In genomic region chr1:169060906-169061683, GRCh38 we compare ENCODE assay signal across 14 cellular contexts. TPM values are rescaled to one million over a fixed set of nuclear protein-coding genes. Genes with fewer than 3 reads are reported as not detected.
DNase-seq lines count a peak whose midpoint lies in the region; ATAC-seq and TF ChIP-seq lines count a peak whose summit lies in the region.
"Had no signal": no experiment of that assay in that cellular context is flagged by ENCODE, and none has a peak within 500 bp of the region (broad histone marks: within the 10 kb centered on the region; RNA-seq: fewer than 3 reads in every experiment).

No MANE protein-coding gene starts in this region.

- no peak overlapping the region for H3K4me3 Mint-ChIP-seq in stimulated activated naive CD8-positive, alpha-beta T cell treated with anti-CD3 and anti-CD28 coated beads, Interleukin-15, amount 100 ng/mL, for 72 hours
- H3K4me3 Mint-ChIP-seq: CD4-positive, CD25-positive, alpha-beta regulatory T cell; naive B cell had no signal

- H3K27ac Mint-ChIP-seq in stimulated activated naive CD8-positive, alpha-beta T cell treated with anti-CD3 and anti-CD28 coated beads, Interleukin-15, amount 100 ng/mL, for 72 hours, result no peak overlapping the region
- H3K27ac Mint-ChIP-seq: CD4-positive, CD25-positive, alpha-beta regulatory T cell; naive B cell had no signal

- H3K9me3 Mint-ChIP-seq in stimulated activated naive CD8-positive, alpha-beta T cell treated with anti-CD3 and anti-CD28 coated beads, Interleukin-15, amount 100 ng/mL, for 72 hours, result peaks cover 5 to 13% of the 10 kb centered on the region in 2 donors

- TF ChIP-seq CTCF in mucosa of descending colon (IDR thresholded peaks at IDR 0.05), result no peak

- no peak overlapping the region for H3K4me3 ChIP-seq in mucosa of descending colon

- intact Hi-C loops in mucosa of descending colon (cut with DNase I, micrococcal nuclease), result no loop called here

- H3K9me3 ChIP-seq in mucosa of descending colon, result no peaks in the 10 kb centered on the region

- peaks cover 6% of the 10 kb centered on the region for H3K4me1 ChIP-seq in mucosa of descending colon (ENCODE audit: low read depth)

- no peaks in the 10 kb centered on the region for H3K36me3 ChIP-seq in mucosa of descending colon (ENCODE audit: low read depth)

- ATAC-seq in mucosa of descending colon, result peak; percentile 52
- ATAC-seq in GM21447 (IDR thresholded peaks at IDR 0.05; ENCODE audit: unreplicated experiment), result no peak
- no peak for ATAC-seq in HG02571 (IDR thresholded peaks at IDR 0.05; ENCODE audit: unreplicated experiment)
- no peak for ATAC-seq in stimulated activated naive CD8-positive, alpha-beta T cell treated with anti-CD3 and anti-CD28 coated beads, Interleukin-15, amount 100 ng/mL, for 72 hours
- no peak for ATAC-seq in HG03457 (IDR thresholded peaks at IDR 0.05; ENCODE audit: unreplicated experiment)

- no peaks in the 10 kb centered on the region for H3K4me1 Mint-ChIP-seq in stimulated activated naive CD8-positive, alpha-beta T cell treated with anti-CD3 and anti-CD28 coated beads, Interleukin-15, amount 100 ng/mL, for 72 hours
- H3K4me1 Mint-ChIP-seq: naive B cell had no signal

- peak; percentile 16 for DNase-seq in EH (ENCODE audit: low read depth)
- peak; percentile 20 for DNase-seq in NOMO-1 treated with DMSO at 0.1 percent for 48 hours (lab: John Stamatoyannopoulos, UW; ENCODE audit: unreplicated experiment)
- DNase-seq in epithelial cell of prostate (ENCODE audit: low read depth, low spot score), result no peak
- DNase-seq in mucosa of descending colon, result no peak
- DNase-seq in stimulated activated naive CD8-positive, alpha-beta T cell treated with anti-CD3 and anti-CD28 coated beads, Interleukin-15, amount 100 ng/mL, for 72 hours, result no peak
- DNase-seq: activated CD8-positive, alpha-beta memory T cell treated with anti-CD3 and anti-CD28 coated beads for 24 hours; CD4-positive, CD25-positive, alpha-beta regulatory T cell; naive B cell; NCI-H187 treated with DMSO at 0.1 percent for 48 hours; stimulated activated CD4-positive, alpha-beta T cell treated with anti-CD3 and anti-CD28 coated beads, Interleukin-12 subunit alpha, Interleukin-12 subunit beta, amount 100 ng/mL, for 4 hours; stimulated activated CD8-positive, alpha-beta memory T cell treated with anti-CD3 and anti-CD28 coated beads, Interleukin-4, amount 100 ng/mL, for 48 hours had no signal

- peak overlapping the region; percentile 69 for H3K27ac ChIP-seq in epithelial cell of prostate

- no peaks in the 10 kb centered on the region for H3K27me3 Mint-ChIP-seq in stimulated activated naive CD8-positive, alpha-beta T cell treated with anti-CD3 and anti-CD28 coated beads, Interleukin-15, amount 100 ng/mL, for 72 hours

RNA-seq across cellular contexts. Expression of gene ATP1B1, which starts 45.4 kb away (rescaled TPM):
- total RNA-seq in mucosa of descending colon, result 100 to 1,000 TPM; 342 to 860 (median 744) TPM

Comparison
In these comparisons a context has a peak if more than half of its experiments do, and no peak if none do; other contexts are left out.
1. DNase-seq: peak in EH (single experiment) and NOMO-1 treated with DMSO at 0.1 percent for 48 hours (single experiment); none in epithelial cell of prostate (single experiment), mucosa of descending colon (0 of 3) and stimulated activated naive CD8-positive, alpha-beta T cell treated with anti-CD3 and anti-CD28 coated beads, Interleukin-15, amount 100 ng/mL, for 72 hours (0 of 2).